Comparison of ENCODE assay signal across 8 cellular contexts in the genomic region with DNA sequence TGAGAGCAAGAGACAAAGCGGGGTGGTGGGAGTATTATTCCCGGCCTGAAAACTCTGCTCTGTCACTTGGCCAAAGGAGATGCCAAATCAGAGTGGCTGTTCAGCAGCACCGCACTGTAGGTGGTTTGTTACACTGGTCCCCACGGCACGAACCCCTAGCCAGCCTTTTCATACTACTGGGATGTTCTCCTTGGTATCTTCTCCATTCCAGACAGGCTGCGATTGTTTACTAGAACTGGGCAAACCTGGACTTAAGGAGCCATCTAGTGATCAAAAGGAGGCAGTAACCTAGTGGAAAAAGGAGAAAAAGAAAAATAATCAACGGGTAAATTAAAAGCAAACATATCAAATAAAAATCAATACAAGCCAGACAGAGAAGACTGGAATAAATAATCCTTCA. TPM values are rescaled to one million over a fixed set of nuclear protein-coding genes. Genes with fewer than 3 reads are reported as not detected.
A peak's percentile ranks its signal among the peaks of the same experiment; 100 is the strongest.
DNase-seq lines count a peak whose midpoint lies in the region; ATAC-seq and TF ChIP-seq lines count a peak whose summit lies in the region.

No MANE protein-coding gene starts in this region.

- ATAC-seq in GM21423 (IDR thresholded peaks at IDR 0.05; ENCODE audit: unreplicated experiment) (no peak), HG03521 (IDR thresholded peaks at IDR 0.05; ENCODE audit: unreplicated experiment) (no peak)

- DNase-seq in GM03348 (ENCODE audit: low spot score) (peak; percentile 50), NT2/D1 (ENCODE audit: low read depth, low spot score) (peak; percentile 13), glomerular endothelial cell (ENCODE audit: extremely low read depth, low read depth, low spot score) (peak; percentile 16), germinal center (ENCODE audit: low spot score) (no peak)
- DNase-seq in stimulated activated naive CD4-positive, alpha-beta T cell (lab: John Stamatoyannopoulos, UW): no peak

- H3K36me3 ChIP-seq in HEK293 (ENCODE audit: control insufficient read depth in 2 of 2, insufficient read depth in 1 of 2, low read length in 2 of 2) (no peaks in the 10 kb centered on the region), NT2/D1 (ENCODE audit: insufficient read depth, insufficient read length, low read length) (no peaks in the 10 kb centered on the region)

- no peak overlapping the region for H3K9ac ChIP-seq in NT2/D1 (ENCODE audit: insufficient read length, low read depth)

- H3K9me3 ChIP-seq in HEK293 (ENCODE audit: control insufficient read depth, insufficient read depth, low read depth, low read length) (no peaks in the 10 kb centered on the region), NT2/D1 (ENCODE audit: insufficient read depth, low read length) (no peaks in the 10 kb centered on the region)

- H3K4me1 ChIP-seq in HEK293 (ENCODE audit: control insufficient read depth, insufficient read depth, low read length) (no peaks in the 10 kb centered on the region), NT2/D1 (ENCODE audit: insufficient read depth, insufficient read length) (no peaks in the 10 kb centered on the region)

- H3K27me3 ChIP-seq in NT2/D1 (ENCODE audit: insufficient read depth, insufficient read length): no peaks in the 10 kb centered on the region

- CTCF ChIA-PET in HEK293 (lab: Yijun Ruan, JAX): interaction anchor here (1.1 kb wide), 1 partner anchor 98 kb away, joined by 4 read pairs; no protein-coding TSS in a partner anchor

- H3K27ac ChIP-seq in HEK293 (ENCODE audit: extremely low read depth, low read depth, low read length): no peak overlapping the region

- POLR2A ChIA-PET in HEK293 (lab: Yijun Ruan, JAX): no interaction called here

- TF ChIP-seq CTCF in HEK293 (tag by site-specific recombination; IDR thresholded peaks at IDR 0.05): peak; percentile 41; the same call in 1 of the 2 replicates

- H3K4me3 ChIP-seq in HEK293 (ENCODE audit: low read depth, low read length): no peak overlapping the region
- H3K4me3 ChIP-seq in NT2/D1 (ENCODE audit: insufficient read length, low read depth): no peak overlapping the region

TF ChIP-seq in HEK293, 187 proteins besides CTCF, POLR2A, EP300 and RAD21:
- TF ChIP-seq ZNF654 (tag by site-specific recombination; IDR thresholded peaks at IDR 0.05; ENCODE audit: low read depth) (peak; percentile 71), ZBTB7A (tag by site-specific recombination; IDR thresholded peaks at IDR 0.05; ENCODE audit: low read depth) (no peak)

RNA-seq across cellular contexts. Expression of gene TMTC2, which starts 58.9 kb away (rescaled TPM):
- total RNA-seq in glomerular endothelial cell: 6.2 and 8.8 TPM in 2 replicates

Comparison
In these comparisons a context has a peak if more than half of its experiments do, and no peak if none do; other contexts are left out.
1. DNase-seq: peak in GM03348 (single experiment), NT2/D1 (single experiment) and glomerular endothelial cell (single experiment); none in germinal center (single experiment) and stimulated activated naive CD4-positive, alpha-beta T cell (0 of 6).